In the genomic region with DNA sequence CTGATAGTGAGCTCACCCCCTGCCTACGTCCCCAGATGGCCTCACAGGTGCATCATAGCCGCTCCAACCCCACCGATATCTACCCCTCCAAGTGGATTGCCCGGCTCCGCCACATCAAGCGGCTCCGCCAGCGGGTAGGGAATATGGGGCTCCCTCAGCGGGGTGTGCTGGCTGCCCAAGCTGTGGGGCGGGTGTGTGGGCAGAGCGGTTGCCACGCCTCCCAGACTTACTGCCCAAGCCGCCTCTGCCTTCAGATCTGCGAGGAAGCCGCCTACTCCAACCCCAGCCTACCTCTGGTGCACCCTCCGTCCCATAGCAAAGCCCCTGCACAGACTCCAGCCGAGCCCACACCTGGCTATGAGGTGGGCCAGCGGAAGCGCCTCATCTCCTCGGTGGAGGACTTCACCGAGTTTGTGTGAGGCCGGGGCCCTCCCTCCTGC, we compare ENCODE assay signal across 19 cellular contexts.
"Had no signal": no experiment of that assay in that cellular context is flagged by ENCODE, and none has a peak within 500 bp of the region (broad histone marks: within the 10 kb centered on the region; RNA-seq: fewer than 3 reads in every experiment).

No MANE protein-coding gene starts in this region.

- H3K36me3 Mint-ChIP-seq: activated naive CD4-positive, alpha-beta T cell treated with anti-CD3 and anti-CD28 coated beads, Interleukin-2, amount 50 U/mL, for 72 hours; natural killer cell had no signal

- H3K27me3 ChIP-seq: colonic mucosa, dorsolateral prefrontal cortex, heart left ventricle, ovary, upper lobe of right lung had no signal

- H3K27me3 Mint-ChIP-seq: brain; effector memory CD8-positive, alpha-beta T cell had no signal

- H3K36me3 ChIP-seq: ovary had no signal

- H3K27ac ChIP-seq: colonic mucosa, heart left ventricle, ovary, upper lobe of right lung, WERI-Rb-1 had no signal

- H3K9me3 ChIP-seq: colonic mucosa, heart left ventricle, ovary, prostate gland, upper lobe of right lung had no signal

- ATAC-seq: activated naive CD4-positive, alpha-beta T cell treated with anti-CD3 and anti-CD28 coated beads, Interleukin-2, amount 50 U/mL, for 72 hours; effector memory CD8-positive, alpha-beta T cell; heart left ventricle; left ventricle myocardium superior; natural killer cell; stimulated activated naive CD8-positive, alpha-beta T cell treated with anti-CD3 and anti-CD28 coated beads, Interleukin-15, Interleukin-2, amounts not matched to agents 100 U/mL and 50 U/mL, for 24 hours; upper lobe of right lung had no signal

- H3K4me1 ChIP-seq: upper lobe of right lung had no signal

- H3K9me3 Mint-ChIP-seq: activated naive CD4-positive, alpha-beta T cell treated with anti-CD3 and anti-CD28 coated beads, Interleukin-2, amount 50 U/mL, for 72 hours; brain; effector memory CD8-positive, alpha-beta T cell; natural killer cell; T-helper 2 cell treated with Interferon-gamma antibody and Interleukin-4, amounts not matched to agents 5 μg/mL and 100 μg/mL, for 36 hours had no signal

- H3K4me3 Mint-ChIP-seq: brain; effector memory CD8-positive, alpha-beta T cell; natural killer cell; T-helper 2 cell treated with Interferon-gamma antibody and Interleukin-4, amounts not matched to agents 5 μg/mL and 100 μg/mL, for 36 hours had no signal

- H3K27ac Mint-ChIP-seq: T-helper 2 cell treated with Interferon-gamma antibody and Interleukin-4, amounts not matched to agents 5 μg/mL and 100 μg/mL, for 36 hours had no signal

- DNase-seq: activated CD4-positive, CD25-positive, alpha-beta regulatory T cell treated with anti-CD3 and anti-CD28 coated beads, Interleukin-2, amount 50 U/mL, for 72 hours; activated T-cell treated with anti-CD3 and anti-CD28 coated beads, Interleukin-2, amount 50 U/mL, for 1 hour; aorta; effector memory CD8-positive, alpha-beta T cell; heart left ventricle; left ventricle myocardium superior; midbrain; natural killer cell; ovary; stimulated activated CD4-positive, alpha-beta T cell treated with anti-CD3 and anti-CD28 coated beads, Interleukin-4, amount 100 ng/mL, for 4 hours; stimulated activated naive CD8-positive, alpha-beta T cell treated with anti-CD3 and anti-CD28 coated beads, Interleukin-15, Interleukin-2, amounts not matched to agents 100 U/mL and 50 U/mL, for 24 hours; upper lobe of right lung; WERI-Rb-1 had no signal

- H3K4me3 ChIP-seq: colonic mucosa, dorsolateral prefrontal cortex, heart left ventricle, ovary, prostate gland, upper lobe of right lung had no signal

- H3K4me1 Mint-ChIP-seq: brain, natural killer cell had no signal
